Comparison of ENCODE assay signal across 1 cellular context in genomic region chr1:204978782-204979181, GRCh38.
TF ChIP-seq lines count a peak whose summit lies in the region.

No MANE protein-coding gene starts in this region.

TF ChIP-seq in HEK293, 187 proteins besides CTCF, POLR2A, EP300 and RAD21 (continued from another document):
- TF ChIP-seq REST (tag by site-specific recombination; IDR thresholded peaks at IDR 0.05): 0 out of 2 replicates have a peak, but pooled peaks have one; percentile 22
